ENCODE assay signal across 3 cellular contexts in genomic region chr3:6242104-6242503, GRCh38.
"Had no signal": no experiment of that assay in that cellular context is flagged by ENCODE, and none has a peak within 500 bp of the region (broad histone marks: within the 10 kb centered on the region; RNA-seq: fewer than 3 reads in every experiment).

No MANE protein-coding gene starts in this region.

- DNase-seq: GDM1, GF-D8 had no signal

- H3K4me3 ChIP-seq: GM12878 had no signal

- ATAC-seq: GM12878 had no signal
